In genomic region chr17:29279397-29280070, GRCh38 we compare ENCODE assay signal across 13 cellular contexts. TPM values are rescaled to one million over a fixed set of nuclear protein-coding genes. Genes with fewer than 3 reads are reported as not detected.
"Had no signal": no experiment of that assay in that cellular context is flagged by ENCODE, and none has a peak within 500 bp of the region (broad histone marks: within the 10 kb centered on the region; RNA-seq: fewer than 3 reads in every experiment).

No MANE protein-coding gene starts in this region.

- H3K4me3 ChIP-seq: body of pancreas, skin epidermis, tibial nerve had no signal

- H3K4me3 Mint-ChIP-seq: activated CD8-positive, alpha-beta memory T cell treated with anti-CD3 and anti-CD28 coated beads, Interleukin-2, amount 10 ng/mL, durations not matched to agents 7 days and 5 days; activated T-cell treated with anti-CD3 and anti-CD28 coated beads, Interleukin-2, amount 50 U/mL, for 24 hours; T-helper 2 cell treated with Interferon-gamma antibody and Interleukin-4, amounts not matched to agents 5 μg/mL and 100 μg/mL, for 36 hours had no signal

- H3K27ac Mint-ChIP-seq: activated CD8-positive, alpha-beta memory T cell treated with anti-CD3 and anti-CD28 coated beads, Interleukin-2, amount 10 ng/mL, durations not matched to agents 7 days and 5 days; T-helper 2 cell treated with Interferon-gamma antibody and Interleukin-4, amounts not matched to agents 5 μg/mL and 100 μg/mL, for 36 hours had no signal

- H3K9me3 ChIP-seq: body of pancreas, tibial nerve had no signal

- DNase-seq: activated CD8-positive, alpha-beta memory T cell treated with anti-CD3 and anti-CD28 coated beads, Interleukin-2, amount 10 ng/mL, durations not matched to agents 7 days and 5 days; activated gamma-delta T cell treated with Interleukin-2 at 50 U/mL for 16 hours; activated T-cell treated with anti-CD3 and anti-CD28 coated beads, Interleukin-2, amount 50 U/mL, for 24 hours; body of pancreas; retina had no signal

- ATAC-seq: activated CD4-positive, CD25-positive, alpha-beta regulatory T cell treated with anti-CD3 and anti-CD28 coated beads, Interleukin-2, amount 50 U/mL, for 24 hours; activated CD8-positive, alpha-beta memory T cell treated with anti-CD3 and anti-CD28 coated beads, Interleukin-2, amount 10 ng/mL, durations not matched to agents 7 days and 5 days; body of pancreas; esophagus mucosa had no signal

- H3K27ac ChIP-seq: body of pancreas, skin epidermis, tibial nerve had no signal

- H3K27me3 ChIP-seq: body of pancreas, tibial nerve had no signal

- H3K27me3 Mint-ChIP-seq: activated CD8-positive, alpha-beta memory T cell treated with anti-CD3 and anti-CD28 coated beads, Interleukin-2, amount 10 ng/mL, durations not matched to agents 7 days and 5 days; activated T-cell treated with anti-CD3 and anti-CD28 coated beads, Interleukin-2, amount 50 U/mL, for 24 hours had no signal

RNA-seq across cellular contexts. Expression of gene CRYBA1, which starts 32.9 kb away (rescaled TPM):
- total RNA-seq: activated CD8-positive, alpha-beta memory T cell treated with anti-CD3 and anti-CD28 coated beads, Interleukin-2, amount 10 ng/mL, durations not matched to agents 7 days and 5 days; body of pancreas; dermis microvascular lymphatic vessel endothelial cell; esophagus mucosa; lower leg skin; subcutaneous adipose tissue; tibial nerve had no signal
